ENCODE assay signal across 23 cellular contexts in genomic region chr1:2080884-2081283, GRCh38. TPM values are rescaled to one million over a fixed set of nuclear protein-coding genes. Genes with fewer than 3 reads are reported as not detected.
"Had no signal": no experiment of that assay in that cellular context is flagged by ENCODE, and none has a peak within 500 bp of the region (broad histone marks: within the 10 kb centered on the region; RNA-seq: fewer than 3 reads in every experiment).

No MANE protein-coding gene starts in this region.

- H3K4me2 ChIP-seq: KMS-11, SK-N-SH had no signal

- H3K27me3 Mint-ChIP-seq: IgD-negative memory B cell had no signal

- H3K4me3 ChIP-seq: K562 had no signal

- DNase-seq: Kasumi-1, MM.1S, NCI-H1092 treated with DMSO at 0.1 percent for 48 hours, NCI-H1436, NCI-H187, NCI-H2029, NCI-H2081 treated with DMSO at 0.1 percent for 48 hours, NCI-H2171, NCI-H226, NCI-H446, NCI-H510A, NCI-H524 treated with DMSO at 0.1 percent for 48 hours, NCI-H69, NCI-H774, RPMI8226, SHP77, SK-N-SH, SW 1271 had no signal

- H3K27ac ChIP-seq: KMS-11 had no signal

- H3K27ac Mint-ChIP-seq: IgD-negative memory B cell had no signal

- ATAC-seq: HepG2, K562 had no signal

- H3K9ac ChIP-seq: KMS-11, SK-N-SH had no signal

RNA-seq across cellular contexts. Expression of gene PRKCZ, which starts 30.7 kb away (rescaled TPM):
- total RNA-seq: HT1080 had no signal
